Comparison of ENCODE assay signal across 11 cellular contexts in genomic region chr17:49438885-49439284, GRCh38. TPM values are rescaled to one million over a fixed set of nuclear protein-coding genes. Genes with fewer than 3 reads are reported as not detected.
DNase-seq lines count a peak whose midpoint lies in the region; ATAC-seq and TF ChIP-seq lines count a peak whose summit lies in the region.
"Had no signal": no experiment of that assay in that cellular context is flagged by ENCODE, and none has a peak within 500 bp of the region (broad histone marks: within the 10 kb centered on the region; RNA-seq: fewer than 3 reads in every experiment).

No MANE protein-coding gene starts in this region.

- peaks cover 62% of the 10 kb centered on the region for H3K27me3 ChIP-seq in iPS-20b (ENCODE audit: insufficient read depth, low read length)

- H3K4me3 Mint-ChIP-seq in activated naive CD8-positive, alpha-beta T cell treated with anti-CD3 and anti-CD28 coated beads, Interleukin-2, amount 10 ng/mL, durations not matched to agents 7 days and 5 days, result no peak overlapping the region
- H3K4me3 Mint-ChIP-seq in activated naive CD8-positive, alpha-beta T cell treated with anti-CD3 and anti-CD28 coated beads for 36 hours, result no peak overlapping the region
- H3K4me3 Mint-ChIP-seq in type B pancreatic cell, result peak overlapping the region; percentile 66

- no peak overlapping the region for H3K27ac ChIP-seq in iPS-20b (ENCODE audit: low read length)
- H3K27ac ChIP-seq: upper lobe of right lung had no signal

- peaks cover 7% of the 10 kb centered on the region; the same call in 1 of the 2 replicates for H3K4me1 ChIP-seq in iPS-20b (ENCODE audit: insufficient read depth, low read length)
- H3K4me1 ChIP-seq: upper lobe of right lung had no signal

- H3K27ac Mint-ChIP-seq in activated naive CD8-positive, alpha-beta T cell treated with anti-CD3 and anti-CD28 coated beads, Interleukin-2, amount 10 ng/mL, durations not matched to agents 7 days and 5 days, result no peak overlapping the region
- no peak overlapping the region for H3K27ac Mint-ChIP-seq in activated naive CD8-positive, alpha-beta T cell treated with anti-CD3 and anti-CD28 coated beads for 36 hours
- peak overlapping the region; percentile 43 for H3K27ac Mint-ChIP-seq in type B pancreatic cell

- H3K4me3 ChIP-seq in iPS-20b (ENCODE audit: low read length), result peak overlapping the region; percentile 65; the same call in 1 of the 2 replicates
- H3K4me3 ChIP-seq: upper lobe of right lung had no signal

- TF ChIP-seq CTCF in type B pancreatic cell (conservative IDR thresholded peaks at IDR 0.05), result no peak

- peaks cover 3% of the 10 kb centered on the region for H3K4me1 Mint-ChIP-seq in activated naive CD8-positive, alpha-beta T cell treated with anti-CD3 and anti-CD28 coated beads, Interleukin-2, amount 10 ng/mL, durations not matched to agents 7 days and 5 days
- H3K4me1 Mint-ChIP-seq in activated naive CD8-positive, alpha-beta T cell treated with anti-CD3 and anti-CD28 coated beads for 36 hours, result no peaks in the 10 kb centered on the region
- peaks cover 52% of the 10 kb centered on the region for H3K4me1 Mint-ChIP-seq in type B pancreatic cell (ENCODE audit: unreplicated experiment)

- POLR2A ChIA-PET in activated naive CD8-positive, alpha-beta T cell treated with anti-CD3 and anti-CD28 coated beads, Interleukin-2, amount 10 ng/mL, durations not matched to agents 7 days and 5 days (lab: Charles Lee), result no interaction called here

- peaks cover 55% of the 10 kb centered on the region for H3K27me3 Mint-ChIP-seq in activated naive CD8-positive, alpha-beta T cell treated with anti-CD3 and anti-CD28 coated beads, Interleukin-2, amount 10 ng/mL, durations not matched to agents 7 days and 5 days
- peaks cover 52% of the 10 kb centered on the region for H3K27me3 Mint-ChIP-seq in activated naive CD8-positive, alpha-beta T cell treated with anti-CD3 and anti-CD28 coated beads for 36 hours
- H3K27me3 Mint-ChIP-seq in type B pancreatic cell, result peaks cover 61% of the 10 kb centered on the region

- peak; percentile 43 for ATAC-seq in activated naive CD8-positive, alpha-beta T cell treated with anti-CD3 and anti-CD28 coated beads, Interleukin-2, amount 10 ng/mL, durations not matched to agents 7 days and 5 days (ENCODE audit: low read depth)
- ATAC-seq in HG03159 (IDR thresholded peaks at IDR 0.05; ENCODE audit: unreplicated experiment), result no peak
- ATAC-seq: upper lobe of right lung had no signal

- no peaks in the 10 kb centered on the region for H3K36me3 Mint-ChIP-seq in activated naive CD8-positive, alpha-beta T cell treated with anti-CD3 and anti-CD28 coated beads, Interleukin-2, amount 10 ng/mL, durations not matched to agents 7 days and 5 days
- no peaks in the 10 kb centered on the region for H3K36me3 Mint-ChIP-seq in activated naive CD8-positive, alpha-beta T cell treated with anti-CD3 and anti-CD28 coated beads for 36 hours
- no peaks in the 10 kb centered on the region for H3K36me3 Mint-ChIP-seq in type B pancreatic cell

- no peak for DNase-seq in activated naive CD8-positive, alpha-beta T cell treated with anti-CD3 and anti-CD28 coated beads, Interleukin-2, amount 10 ng/mL, durations not matched to agents 7 days and 5 days
- no peak for DNase-seq in activated naive CD8-positive, alpha-beta T cell treated with anti-CD3 and anti-CD28 coated beads for 36 hours
- DNase-seq in RPMI8226 (peak; percentile 60), type B pancreatic cell (ENCODE audit: extremely low spot score, unreplicated experiment) (no peak), SHP77 treated with DMSO at 0.1 percent for 48 hours (lab: John Stamatoyannopoulos, UW) (no peak), midbrain (lab: John Stamatoyannopoulos, UW) (no peak)
- DNase-seq: cortex of kidney, KBM-7, upper lobe of right lung had no signal

- no peaks in the 10 kb centered on the region for H3K9me3 ChIP-seq in iPS-20b (ENCODE audit: insufficient read depth, low read depth, low read length)
- H3K9me3 ChIP-seq: upper lobe of right lung had no signal

- H3K9me3 Mint-ChIP-seq in activated naive CD8-positive, alpha-beta T cell treated with anti-CD3 and anti-CD28 coated beads, Interleukin-2, amount 10 ng/mL, durations not matched to agents 7 days and 5 days, result no peaks in the 10 kb centered on the region
- no peaks in the 10 kb centered on the region for H3K9me3 Mint-ChIP-seq in activated naive CD8-positive, alpha-beta T cell treated with anti-CD3 and anti-CD28 coated beads for 36 hours
- H3K9me3 Mint-ChIP-seq in type B pancreatic cell, result no peaks in the 10 kb centered on the region

- H3K9ac ChIP-seq in iPS-20b (ENCODE audit: low read depth, low read length), result peak overlapping the region; percentile 39; the same call in 1 of the 2 replicates

- H3K36me3 ChIP-seq in iPS-20b (ENCODE audit: insufficient read depth, low read depth, low read length), result no peaks in the 10 kb centered on the region
- H3K36me3 ChIP-seq: upper lobe of right lung had no signal

RNA-seq across cellular contexts. Expression of gene PHB1, which starts 24.2 kb away (rescaled TPM):
- 100 to 1,000 TPM; 104 to 110 TPM for total RNA-seq in activated naive CD8-positive, alpha-beta T cell treated with anti-CD3 and anti-CD28 coated beads, Interleukin-2, amount 10 ng/mL, durations not matched to agents 7 days and 5 days
- total RNA-seq in activated naive CD8-positive, alpha-beta T cell treated with anti-CD3 and anti-CD28 coated beads for 36 hours, result 100 to 1,000 TPM; 441 to 451 TPM
- 231 and 270 TPM in 2 replicates for total RNA-seq in type B pancreatic cell (ENCODE audit: low replicate concordance)

RNA-seq across cellular contexts. Expression of gene NGFR, which starts 56.2 kb away (rescaled TPM):
- total RNA-seq in activated naive CD8-positive, alpha-beta T cell treated with anti-CD3 and anti-CD28 coated beads, Interleukin-2, amount 10 ng/mL, durations not matched to agents 7 days and 5 days, result under 1 TPM in 1 of 2 experiments, not detected in 1; 0.50 TPM
- under 1 TPM in 1 of 2 experiments, not detected in 1; 0.16 TPM for total RNA-seq in activated naive CD8-positive, alpha-beta T cell treated with anti-CD3 and anti-CD28 coated beads for 36 hours
- 2.1 and 41.3 TPM in 2 replicates for total RNA-seq in type B pancreatic cell (ENCODE audit: low replicate concordance)
